Comparison of ENCODE assay signal across 9 cellular contexts in genomic region chr17:31488982-31489294, GRCh38.
DNase-seq lines count a peak whose midpoint lies in the region; ATAC-seq and TF ChIP-seq lines count a peak whose summit lies in the region.
"Had no signal": no experiment of that assay in that cellular context is flagged by ENCODE, and none has a peak within 500 bp of the region (broad histone marks: within the 10 kb centered on the region; RNA-seq: fewer than 3 reads in every experiment).

No MANE protein-coding gene starts in this region.

- peak overlapping the region; percentile 79 for H3K27ac ChIP-seq in CD4-positive, alpha-beta memory T cell (ENCODE audit: low read depth, low read length)
- H3K27ac ChIP-seq in ectodermal cell (ENCODE audit: insufficient read depth, low read depth, low read length, poor library complexity, severe bottlenecking): no peak overlapping the region
- H3K27ac ChIP-seq in neural cell (ENCODE audit: low read length): no peak overlapping the region

- intact Hi-C loops in CD4-positive, alpha-beta memory T cell (cut with micrococcal nuclease): loop anchor here (1.0 to 5.0 kb wide), 3 partner anchors 61 to 368 kb away; partner anchors contain the start of genes COPRS and EVI2B

- POLR2A ChIA-PET in CD4-positive, alpha-beta memory T cell (lab: Charles Lee; ENCODE audit: partially characterized antibody): interaction anchor here (1.2 to 11.3 kb wide), 13 partner anchors 10 to 653 kb away, joined by 3 to 332 read pairs (median 7); partner anchors contain the start of genes EVI2A, EVI2B and RHOT1

- H3K79me2 ChIP-seq in neural cell (replicated peaks; ENCODE audit: insufficient read depth, low read length): no peaks in the 10 kb centered on the region

- no peak for TF ChIP-seq RAD21 in neural cell (conservative IDR thresholded peaks at IDR 0.05)

- DNase-seq in CD4-positive, alpha-beta memory T cell: no peak
- DNase-seq in NAMALWA (ENCODE audit: low spot score): peak; percentile 31
- DNase-seq in NCI-H446 (lab: John Stamatoyannopoulos, UW): no peak
- DNase-seq in G401 (ENCODE audit: low spot score): no peak
- DNase-seq: effector CD4-positive, alpha-beta T cell had no signal

- no peaks in the 10 kb centered on the region for H3K9me2 ChIP-seq in neural cell (ENCODE audit: insufficient read depth, low read length)

- peak overlapping the region; percentile 14 for H2AFZ ChIP-seq in neural cell (ENCODE audit: low read depth, low read length)

- peak overlapping the region; percentile 88 for H3K4me2 ChIP-seq in neural cell (ENCODE audit: low read length)

- no peaks in the 10 kb centered on the region for H3K27me3 ChIP-seq in CD4-positive, alpha-beta memory T cell (ENCODE audit: insufficient read depth, low read length)
- H3K27me3 ChIP-seq in ectodermal cell (ENCODE audit: control insufficient read depth, insufficient read depth, low read length, poor library complexity, severe bottlenecking): peaks cover 39% of the 10 kb centered on the region
- H3K27me3 ChIP-seq in neural cell (ENCODE audit: insufficient read depth, low read depth, low read length): peaks cover 21% of the 10 kb centered on the region

- H3K4me3 ChIP-seq in CD4-positive, alpha-beta memory T cell (ENCODE audit: low read length in 2 of 2): peak overlapping the region; percentile 68 to 73
- H3K4me3 ChIP-seq in ectodermal cell (ENCODE audit: insufficient read depth, low read depth, low read length) (peak overlapping the region; percentile 42), neural cell (ENCODE audit: low read length) (peak overlapping the region; percentile 95)

- peak overlapping the region; percentile 77 for H3K9ac ChIP-seq in neural cell (ENCODE audit: low read length)

- peak overlapping the region; percentile 73 to 99 (median 94) for H3K27ac Mint-ChIP-seq in CD4-positive, alpha-beta memory T cell

- ATAC-seq in HG02870 (IDR thresholded peaks at IDR 0.05; ENCODE audit: unreplicated experiment) (no peak), GM21526 (IDR thresholded peaks at IDR 0.05; ENCODE audit: low FRiP score, unreplicated experiment) (no peak)

- no peak for TF ChIP-seq CTCF in neural cell (IDR thresholded peaks at IDR 0.05; ENCODE audit: poor library complexity, severe bottlenecking)

- in situ Hi-C loops in G401 (cut with HindIII; ENCODE audit: low sequenced_read_pairs): no loop called here

- peak overlapping the region; percentile 90 to 95 (median 92) for H3K4me3 Mint-ChIP-seq in CD4-positive, alpha-beta memory T cell

- no peaks in the 10 kb centered on the region for H3F3A ChIP-seq in neural cell (ENCODE audit: insufficient read depth, low read length, poor library complexity, severe bottlenecking)

- H4K20me1 ChIP-seq in neural cell (ENCODE audit: insufficient read depth): no peaks in the 10 kb centered on the region

- peaks cover 48 to 64% (median 58%) of the 10 kb centered on the region in 4 donors for H3K4me1 Mint-ChIP-seq in CD4-positive, alpha-beta memory T cell

- peaks cover 0 to 1% (median 0%) of the 10 kb centered on the region in 8 donors for H3K9me3 Mint-ChIP-seq in CD4-positive, alpha-beta memory T cell

- peaks cover 60% of the 10 kb centered on the region for H3K4me1 ChIP-seq in CD4-positive, alpha-beta memory T cell (ENCODE audit: insufficient read depth, low read length)
- peaks cover 15% of the 10 kb centered on the region for H3K4me1 ChIP-seq in ectodermal cell (ENCODE audit: control insufficient read depth, insufficient read depth, low read length)

- WGBS in ectodermal cell, 2 experiments: 13 to 25% methylated on average over 4 of the region's 4 CpGs

- CTCF ChIA-PET in CD4-positive, alpha-beta memory T cell (lab: Charles Lee; ENCODE audit: partially characterized antibody): interaction anchor here (1.0 to 2.8 kb wide), 2 partner anchors 17 to 36 kb away, joined by 4 to 10 read pairs; no protein-coding TSS in a partner anchor

- H3K27me3 Mint-ChIP-seq in CD4-positive, alpha-beta memory T cell: no peaks in the 10 kb centered on the region

- no peaks in the 10 kb centered on the region for H3K36me3 ChIP-seq in CD4-positive, alpha-beta memory T cell (ENCODE audit: insufficient read depth, low read length)
- H3K36me3 ChIP-seq in ectodermal cell (ENCODE audit: control insufficient read depth, insufficient read depth, low read length) (no peaks in the 10 kb centered on the region), neural cell (ENCODE audit: insufficient read depth, low read length) (no peaks in the 10 kb centered on the region)

- no peak for TF ChIP-seq EP300 in neural cell (conservative IDR thresholded peaks at IDR 0.05; ENCODE audit: poor library complexity, severe bottlenecking)

- H3K36me3 Mint-ChIP-seq in CD4-positive, alpha-beta memory T cell: peaks cover 0 to 2% of the 10 kb centered on the region in 2 donors

- H3K9me3 ChIP-seq in CD4-positive, alpha-beta memory T cell (ENCODE audit: control insufficient read depth in 1 of 2, low read length in 2 of 2): no peaks in the 10 kb centered on the region
- no peaks in the 10 kb centered on the region for H3K9me3 ChIP-seq in ectodermal cell (ENCODE audit: control insufficient read depth, low read length)
- H3K9me3 ChIP-seq in neural cell (ENCODE audit: low read length): no peaks in the 10 kb centered on the region

TF ChIP-seq in neural cell, 6 proteins besides CTCF, POLR2A, EP300 and RAD21:
- no peak for TF ChIP-seq REST (IDR thresholded peaks at IDR 0.05; ENCODE audit: borderline replicate concordance)
- no peak for TF ChIP-seq MXI1 (conservative IDR thresholded peaks at IDR 0.05; ENCODE audit: poor library complexity, severe bottlenecking)
- no peak for TF ChIP-seq POLR2AphosphoS5 (IDR thresholded peaks at IDR 0.05)
- TF ChIP-seq TAF1 (IDR thresholded peaks at IDR 0.05; ENCODE audit: low read depth): no peak
- no peak for TF ChIP-seq EZH2 (IDR thresholded peaks at IDR 0.05; ENCODE audit: borderline replicate concordance, insufficient read depth, low read length, poor library complexity, severe bottlenecking)
- TF ChIP-seq SMC3 (conservative IDR thresholded peaks at IDR 0.05; ENCODE audit: poor library complexity): no peak

Comparison
In these comparisons a context has a peak if more than half of its experiments do, and no peak if none do; other contexts are left out.
1. H3K4me3 ChIP-seq: peak in every context shown above with its lines; median percentile 95 in neural cell; 70 in CD4-positive, alpha-beta memory T cell; 42 in ectodermal cell.